In genomic region chr7:119620769-119621168, GRCh38 we compare ENCODE assay signal across 17 cellular contexts.
DNase-seq lines count a peak whose midpoint lies in the region; ATAC-seq and TF ChIP-seq lines count a peak whose summit lies in the region.
"Had no signal": no experiment of that assay in that cellular context is flagged by ENCODE, and none has a peak within 500 bp of the region (broad histone marks: within the 10 kb centered on the region; RNA-seq: fewer than 3 reads in every experiment).

No MANE protein-coding gene starts in this region.

- H2AK5ac ChIP-seq in mesendoderm (ENCODE audit: low read length) = no peak overlapping the region

- no peaks in the 10 kb centered on the region for H3K27me3 Mint-ChIP-seq in WTC11 (ENCODE audit: low read depth)
- H3K27me3 Mint-ChIP-seq: CD4-positive, alpha-beta T cell; IgD-negative memory B cell had no signal

- no peak overlapping the region for H2BK15ac ChIP-seq in mesendoderm (replicated peaks; ENCODE audit: low read depth)

- H3K23ac ChIP-seq in mesendoderm (ENCODE audit: low read length) = no peak overlapping the region

- H3K36me3 Mint-ChIP-seq in WTC11 = no peaks in the 10 kb centered on the region
- H3K36me3 Mint-ChIP-seq: IgD-negative memory B cell had no signal

- H3K9me3 Mint-ChIP-seq in WTC11 = no peaks in the 10 kb centered on the region

- H3K4me1 Mint-ChIP-seq in WTC11 = peaks cover 10% of the 10 kb centered on the region
- H3K4me1 Mint-ChIP-seq: IgD-negative memory B cell had no signal

- H3K4me2 ChIP-seq in mesendoderm (ENCODE audit: low read length) = no peak overlapping the region

- no peak overlapping the region for H4K8ac ChIP-seq in mesendoderm (ENCODE audit: low read depth, low read length)

- H3K9ac ChIP-seq in HUES6 (ENCODE audit: low read length) = peak overlapping the region; percentile 5
- no peak overlapping the region for H3K9ac ChIP-seq in mesendoderm (ENCODE audit: low read length)
- H3K9ac ChIP-seq: GM23248 had no signal

- TF ChIP-seq CTCF in WTC11 (IDR thresholded peaks at IDR 0.05) (no peak), ascending aorta (IDR thresholded peaks at IDR 0.05) (no peak)

- DNase-seq in WTC11 (ENCODE audit: low spot score) = no peak
- no peak for DNase-seq in mesendoderm
- no peak for DNase-seq in ascending aorta (ENCODE audit: low spot score in 2 of 2)
- DNase-seq in SK-N-DZ (ENCODE audit: low spot score) = no peak
- no peak for DNase-seq in NCI-H446 treated with DMSO at 0.1 percent for 48 hours (lab: John Stamatoyannopoulos, UW)
- no peak for DNase-seq in stimulated activated CD4-positive, alpha-beta T cell treated with anti-CD3 and anti-CD28 coated beads, Interleukin-4, amount 100 ng/mL, for 24 hours
- DNase-seq: ACHN; AML-193; Caco-2; CD4-positive, alpha-beta T cell; GM23248; H7; KBM-7 had no signal

- H3K9me3 ChIP-seq in HUES6 (ENCODE audit: control insufficient read depth, insufficient read depth, low read depth, low read length) (no peaks in the 10 kb centered on the region), ascending aorta (no peaks in the 10 kb centered on the region)
- H3K9me3 ChIP-seq: Caco-2 had no signal

- no peak overlapping the region for H4K5ac ChIP-seq in mesendoderm (ENCODE audit: low read length)

- CTCF ChIA-PET in WTC11 (lab: Charles Lee) = no interaction called here

- no peak overlapping the region for H3K18ac ChIP-seq in mesendoderm (ENCODE audit: low read length)

- no peaks in the 10 kb centered on the region for H3K4me1 ChIP-seq in HUES6 (ENCODE audit: control insufficient read depth, insufficient read depth, low read length)
- H3K4me1 ChIP-seq in mesendoderm (ENCODE audit: control insufficient read depth, low read depth, low read length) = no peaks in the 10 kb centered on the region
- no peaks in the 10 kb centered on the region for H3K4me1 ChIP-seq in ascending aorta
- H3K4me1 ChIP-seq: Caco-2 had no signal

- peak; percentile 34 for ATAC-seq in WTC11
- ATAC-seq: HepG2 had no signal

- H3K4me3 ChIP-seq in HUES6 (ENCODE audit: low read depth, low read length) = no peak overlapping the region
- H3K4me3 ChIP-seq in mesendoderm (ENCODE audit: low read length) = no peak overlapping the region
- H3K4me3 ChIP-seq in ascending aorta = no peak overlapping the region
- H3K4me3 ChIP-seq: GM23248 had no signal

- peak overlapping the region; percentile 30 for H3K56ac ChIP-seq in mesendoderm (ENCODE audit: low read length)

- no peak overlapping the region for H3K4ac ChIP-seq in mesendoderm (ENCODE audit: low read depth, low read length)

- no peaks in the 10 kb centered on the region for H3K79me2 ChIP-seq in mesendoderm (ENCODE audit: control insufficient read depth, insufficient read depth, low read length)

- intact Hi-C loops in ascending aorta (cut with DNase I) = no loop called here

- no peak overlapping the region for H2BK5ac ChIP-seq in mesendoderm (ENCODE audit: low read length)

- no peak overlapping the region for H3K27ac ChIP-seq in HUES6 (ENCODE audit: low read depth, low read length)
- no peak overlapping the region for H3K27ac ChIP-seq in mesendoderm (ENCODE audit: low read depth, low read length)
- H3K27ac ChIP-seq in ascending aorta = no peak overlapping the region
- H3K27ac ChIP-seq: C4-2B, GM23248 had no signal

- H3K27me3 ChIP-seq in HUES6 (ENCODE audit: control insufficient read depth, insufficient read depth, low read length) (no peaks in the 10 kb centered on the region; the same call in 1 of the 2 replicates), mesendoderm (ENCODE audit: insufficient read depth, low read length, poor library complexity) (no peaks in the 10 kb centered on the region), ascending aorta (no peaks in the 10 kb centered on the region)

- no peak overlapping the region for H2BK120ac ChIP-seq in mesendoderm (ENCODE audit: low read depth, low read length)

- POLR2A ChIA-PET in WTC11 (lab: Charles Lee) = no interaction called here

- H3K27ac Mint-ChIP-seq in WTC11 = no peak overlapping the region
- H3K27ac Mint-ChIP-seq: CD4-positive, alpha-beta T cell; IgD-negative memory B cell had no signal

- no CpG with 5 or more reads among the region's 4 CpGs for WGBS in mesendoderm (ENCODE audit: extremely low coverage, insufficient coverage, low lambda C conversion rate)

- no peaks in the 10 kb centered on the region for H3K79me1 ChIP-seq in mesendoderm (ENCODE audit: low read length)

- H3K36me3 ChIP-seq in HUES6 (ENCODE audit: control insufficient read depth, insufficient read depth, low read length) (no peaks in the 10 kb centered on the region), mesendoderm (ENCODE audit: control insufficient read depth, insufficient read depth, low read length) (no peaks in the 10 kb centered on the region), ascending aorta (no peaks in the 10 kb centered on the region)

- H3K4me3 Mint-ChIP-seq in WTC11 = no peak overlapping the region
- H3K4me3 Mint-ChIP-seq: CD4-positive, alpha-beta T cell; IgD-negative memory B cell had no signal

TF ChIP-seq in WTC11, 78 proteins besides CTCF, POLR2A, EP300 and RAD21 (continues in another document):
- TF ChIP-seq ESRRA (CRISPR knock-in tag; IDR thresholded peaks at IDR 0.05; ENCODE audit: borderline replicate concordance) (no peak), SOX15 (CRISPR knock-in tag; IDR thresholded peaks at IDR 0.05) (no peak), ZNF121 (CRISPR knock-in tag; IDR thresholded peaks at IDR 0.05) (no peak), ZBTB21 (CRISPR knock-in tag; IDR thresholded peaks at IDR 0.05; ENCODE audit: borderline replicate concordance) (no peak), ATF1 (CRISPR knock-in tag; IDR thresholded peaks at IDR 0.05) (no peak), HMGXB4 (CRISPR knock-in tag; IDR thresholded peaks at IDR 0.05) (no peak), ZNF671 (CRISPR knock-in tag; IDR thresholded peaks at IDR 0.05) (no peak), CDX4 (CRISPR knock-in tag; IDR thresholded peaks at IDR 0.05; ENCODE audit: borderline replicate concordance) (no peak), USF1 (CRISPR knock-in tag; IDR thresholded peaks at IDR 0.05) (no peak), JAZF1 (CRISPR knock-in tag; IDR thresholded peaks at IDR 0.05) (no peak), MLX (CRISPR knock-in tag; IDR thresholded peaks at IDR 0.05) (no peak), ZNF425 (CRISPR knock-in tag; conservative IDR thresholded peaks at IDR 0.05) (no peak), ATF3 (CRISPR knock-in tag; conservative IDR thresholded peaks at IDR 0.05) (no peak), NR2C2 (CRISPR knock-in tag; IDR thresholded peaks at IDR 0.05) (no peak), ETV6 (CRISPR knock-in tag; IDR thresholded peaks at IDR 0.05) (no peak)
